13 cellular contexts compared by ENCODE assay signal in genomic region chr16:27720731-27721547, GRCh38.
DNase-seq lines count a peak whose midpoint lies in the region; ATAC-seq and TF ChIP-seq lines count a peak whose summit lies in the region.
"Had no signal": no experiment of that assay in that cellular context is flagged by ENCODE, and none has a peak within 500 bp of the region (broad histone marks: within the 10 kb centered on the region; RNA-seq: fewer than 3 reads in every experiment).

No MANE protein-coding gene starts in this region.

- TF ChIP-seq CTCF in progenitor cell of endocrine pancreas (IDR thresholded peaks at IDR 0.05; ENCODE audit: unreplicated experiment) = no peak

- no peaks in the 10 kb centered on the region for H4K20me1 ChIP-seq in BLaER1 treated with 17β-estradiol and CSF1 and Interleukin-3, amounts not matched to agents 10 nM and 100 nM

- H3K4me3 Mint-ChIP-seq in progenitor cell of endocrine pancreas (ENCODE audit: low read depth) = no peak overlapping the region
- no peak overlapping the region for H3K4me3 Mint-ChIP-seq in activated CD4-positive, alpha-beta T cell treated with anti-CD3 and anti-CD28 coated beads, Interleukin-2, amount 10 ng/mL, durations not matched to agents 7 days and 5 days

- CTCF ChIA-PET in activated CD4-positive, alpha-beta T cell treated with anti-CD3 and anti-CD28 coated beads, Interleukin-2, amount 10 ng/mL, durations not matched to agents 7 days and 5 days (lab: Charles Lee) = interaction anchor here (0.5 to 1.1 kb wide), 2 partner anchors 35 to 384 kb away, joined by 3 read pairs; no protein-coding TSS in a partner anchor

- ATAC-seq in left ventricle myocardium superior = peak; percentile 24

- peaks cover 0 to 42% (median 4%) of the 10 kb centered on the region in 11 experiments; a peak in 13 of 22 replicates for H3K36me3 ChIP-seq in BLaER1 treated with 17β-estradiol and CSF1 and Interleukin-3, amounts not matched to agents 10 nM and 100 nM

- peak overlapping the region in 5 of 11 experiments; percentile 15 to 66 (median 55); a peak in 10 of 22 replicates for H3K9ac ChIP-seq in BLaER1 treated with 17β-estradiol and CSF1 and Interleukin-3, amounts not matched to agents 10 nM and 100 nM

- H3K27ac Mint-ChIP-seq in progenitor cell of endocrine pancreas = peak overlapping the region; percentile 41
- H3K27ac Mint-ChIP-seq in activated CD4-positive, alpha-beta T cell treated with anti-CD3 and anti-CD28 coated beads, Interleukin-2, amount 10 ng/mL, durations not matched to agents 7 days and 5 days = no peak overlapping the region

- POLR2A ChIA-PET in activated CD4-positive, alpha-beta T cell treated with anti-CD3 and anti-CD28 coated beads, Interleukin-2, amount 10 ng/mL, durations not matched to agents 7 days and 5 days (lab: Charles Lee) = no interaction called here

- H3K27me3 ChIP-seq in BLaER1 treated with 17β-estradiol and CSF1 and Interleukin-3, amounts not matched to agents 10 nM and 100 nM = no peaks in the 10 kb centered on the region
- H3K27me3 ChIP-seq: neutrophil, tibial artery had no signal

- peak overlapping the region in 9 of 11 experiments; percentile 22 to 84 (median 64); a peak in 17 of 22 replicates for H3K27ac ChIP-seq in BLaER1 treated with 17β-estradiol and CSF1 and Interleukin-3, amounts not matched to agents 10 nM and 100 nM
- peak overlapping the region; percentile 97 for H3K27ac ChIP-seq in angular gyrus (ENCODE audit: low read depth, low read length)
- H3K27ac ChIP-seq: neutrophil, tibial artery had no signal

- peaks cover 18 to 82% (median 79%) of the 10 kb centered on the region in 10 experiments for H3K4me1 ChIP-seq in BLaER1 treated with 17β-estradiol and CSF1 and Interleukin-3, amounts not matched to agents 10 nM and 100 nM

- no peaks in the 10 kb centered on the region for H3K27me3 Mint-ChIP-seq in progenitor cell of endocrine pancreas
- no peaks in the 10 kb centered on the region for H3K27me3 Mint-ChIP-seq in activated CD4-positive, alpha-beta T cell treated with anti-CD3 and anti-CD28 coated beads, Interleukin-2, amount 10 ng/mL, durations not matched to agents 7 days and 5 days

- H3K9me3 ChIP-seq in BLaER1 treated with 17β-estradiol and CSF1 and Interleukin-3, amounts not matched to agents 10 nM and 100 nM (replicated peaks in 1 of 11) = peaks cover 0 to 3% (median 0%) of the 10 kb centered on the region in 11 experiments; a peak in 3 of 22 replicates
- H3K9me3 ChIP-seq: neutrophil, tibial artery had no signal

- peaks cover 14% of the 10 kb centered on the region for H3K36me3 Mint-ChIP-seq in progenitor cell of endocrine pancreas (ENCODE audit: insufficient read depth)
- H3K36me3 Mint-ChIP-seq in activated CD4-positive, alpha-beta T cell treated with anti-CD3 and anti-CD28 coated beads, Interleukin-2, amount 10 ng/mL, durations not matched to agents 7 days and 5 days (ENCODE audit: low read depth) = no peaks in the 10 kb centered on the region

- H3K4me1 Mint-ChIP-seq in progenitor cell of endocrine pancreas (ENCODE audit: low read depth) = peaks cover 20% of the 10 kb centered on the region
- H3K4me1 Mint-ChIP-seq in activated CD4-positive, alpha-beta T cell treated with anti-CD3 and anti-CD28 coated beads, Interleukin-2, amount 10 ng/mL, durations not matched to agents 7 days and 5 days = no peaks in the 10 kb centered on the region

- H3K4me2 ChIP-seq in BLaER1 treated with 17β-estradiol and CSF1 and Interleukin-3, amounts not matched to agents 10 nM and 100 nM = peak overlapping the region; percentile 17 to 84 (median 73); a peak in 21 of 22 replicates

- no peak overlapping the region for H3K4me3 ChIP-seq in BLaER1 treated with 17β-estradiol and CSF1 and Interleukin-3, amounts not matched to agents 10 nM and 100 nM
- H3K4me3 ChIP-seq: tibial artery had no signal

- DNase-seq in left ventricle myocardium superior (peak; percentile 68), progenitor cell of endocrine pancreas (ENCODE audit: low spot score, unreplicated experiment) (no peak), NCI-H526 (lab: John Stamatoyannopoulos, UW) (no peak), NCI-H2029 treated with DMSO at 0.1 percent for 48 hours (lab: John Stamatoyannopoulos, UW) (no peak)
- no peak for DNase-seq in activated CD4-positive, alpha-beta T cell treated with anti-CD3 and anti-CD28 coated beads, Interleukin-2, amount 10 ng/mL, durations not matched to agents 7 days and 5 days
- DNase-seq in stimulated activated CD4-positive, alpha-beta T cell treated with anti-CD3 and anti-CD28 coated beads, Interleukin-4, amount 100 ng/mL, for 24 hours = no peak
- DNase-seq: activated naive CD4-positive, alpha-beta T cell; effector CD8-positive, alpha-beta T cell; SIG-M5 had no signal

- no peaks in the 10 kb centered on the region for H3K9me3 Mint-ChIP-seq in progenitor cell of endocrine pancreas (ENCODE audit: low read depth)
- H3K9me3 Mint-ChIP-seq in activated CD4-positive, alpha-beta T cell treated with anti-CD3 and anti-CD28 coated beads, Interleukin-2, amount 10 ng/mL, durations not matched to agents 7 days and 5 days = no peaks in the 10 kb centered on the region

- intact Hi-C loops in left ventricle myocardium superior (cut with micrococcal nuclease) = no loop called here
